In the genomic region with DNA sequence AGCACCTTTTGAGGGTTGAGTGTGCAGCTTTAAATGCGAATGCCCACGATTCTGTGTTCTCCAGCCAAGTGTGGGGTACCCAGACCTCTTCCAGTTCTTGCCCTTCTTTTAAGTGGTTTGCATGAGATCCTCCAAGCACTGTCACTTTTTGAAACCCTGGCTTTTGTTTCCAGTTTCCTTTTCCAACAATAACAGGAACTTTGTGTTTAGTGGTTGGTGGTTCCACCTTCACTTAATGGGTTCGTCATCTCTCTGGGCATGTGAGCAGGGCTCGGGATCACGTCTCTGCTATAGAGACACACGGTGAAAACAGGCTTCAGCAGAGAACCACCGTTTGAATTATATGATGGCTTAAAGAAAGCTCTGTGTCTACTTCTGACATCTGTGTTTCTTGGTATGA, we compare ENCODE assay signal across 15 cellular contexts.
DNase-seq lines count a peak whose midpoint lies in the region; ATAC-seq and TF ChIP-seq lines count a peak whose summit lies in the region.
"Had no signal": no experiment of that assay in that cellular context is flagged by ENCODE, and none has a peak within 500 bp of the region (broad histone marks: within the 10 kb centered on the region; RNA-seq: fewer than 3 reads in every experiment).

No MANE protein-coding gene starts in this region.

- H3K27ac Mint-ChIP-seq in CD8-positive, alpha-beta T cell = no peak overlapping the region
- peak overlapping the region in 8 of 10 donors; percentile 13 to 80 (median 32) for H3K27ac Mint-ChIP-seq in naive thymus-derived CD8-positive, alpha-beta T cell
- H3K27ac Mint-ChIP-seq: IgD-negative memory B cell had no signal

- BruUV-seq in PC-3 (replicated peaks; lab: Mats Ljungman, UMichigan) = no TSS peak

- H3K27me3 Mint-ChIP-seq in CD8-positive, alpha-beta T cell (ENCODE audit: low read depth) = no peaks in the 10 kb centered on the region
- H3K27me3 Mint-ChIP-seq in naive thymus-derived CD8-positive, alpha-beta T cell = no peaks in the 10 kb centered on the region

- no peak overlapping the region for H2AFZ ChIP-seq in PC-3 (ENCODE audit: low read length)

- H3K4me3 ChIP-seq in CD8-positive, alpha-beta T cell (ENCODE audit: low read depth, low read length) = no peak overlapping the region
- no peak overlapping the region for H3K4me3 ChIP-seq in MG63
- H3K4me3 ChIP-seq in PC-3 (ENCODE audit: low read length) = no peak overlapping the region
- H3K4me3 ChIP-seq: smooth muscle cell had no signal

- no peak for TF ChIP-seq CTCF in CD8-positive, alpha-beta T cell (IDR thresholded peaks at IDR 0.05)
- no peak for TF ChIP-seq CTCF in PC-3 (conservative IDR thresholded peaks at IDR 0.05; ENCODE audit: low read depth, low read length)

- intact Hi-C loops in CD8-positive, alpha-beta T cell (cut with DNase I, micrococcal nuclease) = no loop called here
- intact Hi-C loops in PC-3 (cut with micrococcal nuclease) = no loop called here

- CTCF ChIA-PET in CD8-positive, alpha-beta T cell (lab: Charles Lee) = interaction anchor here (1.1 kb wide), 1 partner anchor 142 kb away, joined by 3 read pairs; no protein-coding TSS in a partner anchor
- CTCF ChIA-PET in PC-3 (lab: Charles Lee) = no interaction called here

- H3K4me1 ChIP-seq in CD8-positive, alpha-beta T cell (ENCODE audit: insufficient read depth, low read length) = peaks cover 19% of the 10 kb centered on the region
- peaks cover 5% of the 10 kb centered on the region; the same call in 1 of the 2 replicates for H3K4me1 ChIP-seq in PC-3 (ENCODE audit: insufficient read depth, low read length)

- H3K4me3 Mint-ChIP-seq in CD8-positive, alpha-beta T cell = no peak overlapping the region
- H3K4me3 Mint-ChIP-seq in naive thymus-derived CD8-positive, alpha-beta T cell = peak overlapping the region in 6 of 10 donors; percentile 23 to 67 (median 46)
- H3K4me3 Mint-ChIP-seq: IgD-negative memory B cell had no signal

- no peaks in the 10 kb centered on the region for H3F3A ChIP-seq in PC-3 (ENCODE audit: low read length, unreplicated experiment)

- no peak for DNase-seq in CD8-positive, alpha-beta T cell
- DNase-seq in MG63 (peak; percentile 55), caudate nucleus (lab: John Stamatoyannopoulos, UW) (no peak), DMS53 treated with DMSO at 0.1 percent for 48 hours (lab: John Stamatoyannopoulos, UW; ENCODE audit: unreplicated experiment) (no peak), PC-3 (no peak)
- peak in 3 of 10 donors; percentile 11 to 36 (median 20) for DNase-seq in naive thymus-derived CD8-positive, alpha-beta T cell
- DNase-seq: C1 segment of cervical spinal cord; HCEC 1CT; NCI-H1436; SK-N-SH; stimulated activated naive CD4-positive, alpha-beta T cell had no signal

- H3K27ac ChIP-seq in CD8-positive, alpha-beta T cell (ENCODE audit: low read depth, low read length) = no peak overlapping the region
- H3K27ac ChIP-seq in caudate nucleus (ENCODE audit: low read depth, low read length) (peak overlapping the region; percentile 48), PC-3 (ENCODE audit: low read length) (no peak overlapping the region)
- H3K27ac ChIP-seq: epithelial cell of prostate had no signal

- peaks cover 7% of the 10 kb centered on the region for H3K9me3 Mint-ChIP-seq in CD8-positive, alpha-beta T cell
- peaks cover 0 to 17% (median 4%) of the 10 kb centered on the region in 9 donors for H3K9me3 Mint-ChIP-seq in naive thymus-derived CD8-positive, alpha-beta T cell

- POLR2A ChIA-PET in CD8-positive, alpha-beta T cell (lab: Charles Lee) = interaction anchor here (0.6 to 0.8 kb wide), 2 partner anchors 9 to 138 kb away, joined by 3 read pairs; no protein-coding TSS in a partner anchor
- POLR2A ChIA-PET in naive thymus-derived CD8-positive, alpha-beta T cell (lab: Charles Lee) = interaction anchor here (0.7 kb wide), 1 partner anchor 139 kb away, joined by 3 read pairs; no protein-coding TSS in a partner anchor
- POLR2A ChIA-PET in PC-3 (lab: Charles Lee; ENCODE audit: unreplicated experiment) = no interaction called here

- no peaks in the 10 kb centered on the region for H3K27me3 ChIP-seq in CD8-positive, alpha-beta T cell (ENCODE audit: insufficient read depth, low read length)
- H3K27me3 ChIP-seq in MG63 = no peaks in the 10 kb centered on the region
- H3K27me3 ChIP-seq in PC-3 (ENCODE audit: low read length) = peaks cover 45% of the 10 kb centered on the region

- peak; percentile 83 for ATAC-seq in CD8-positive, alpha-beta T cell
- ATAC-seq in naive thymus-derived CD8-positive, alpha-beta T cell = peak; percentile 57 to 62
- ATAC-seq in HG02852 (IDR thresholded peaks at IDR 0.05; ENCODE audit: unreplicated experiment) (no peak), PC-3 (no peak)

- no peaks in the 10 kb centered on the region for H3K9me2 ChIP-seq in PC-3 (replicated peaks; ENCODE audit: low read length)
- H3K9me2 ChIP-seq: SK-N-SH had no signal

- no peaks in the 10 kb centered on the region for H3K79me2 ChIP-seq in PC-3 (ENCODE audit: low read length)

- H3K36me3 ChIP-seq in CD8-positive, alpha-beta T cell (ENCODE audit: insufficient read depth, low read length) = no peaks in the 10 kb centered on the region
- H3K36me3 ChIP-seq in MG63 = no peaks in the 10 kb centered on the region
- H3K36me3 ChIP-seq in PC-3 (ENCODE audit: low read depth, low read length) = no peaks in the 10 kb centered on the region

- no peak overlapping the region for H3K9ac ChIP-seq in PC-3 (ENCODE audit: low read length)
- H3K9ac ChIP-seq: SK-N-SH had no signal

- H3K9me3 ChIP-seq in CD8-positive, alpha-beta T cell (ENCODE audit: low read length) = no peaks in the 10 kb centered on the region
- H3K9me3 ChIP-seq in MG63 (no peaks in the 10 kb centered on the region), PC-3 (ENCODE audit: low read length) (no peaks in the 10 kb centered on the region)
- H3K9me3 ChIP-seq: SK-N-SH had no signal

- peaks cover 15% of the 10 kb centered on the region for H3K36me3 Mint-ChIP-seq in CD8-positive, alpha-beta T cell
- H3K36me3 Mint-ChIP-seq in naive thymus-derived CD8-positive, alpha-beta T cell = peaks cover 12 to 18% (median 14%) of the 10 kb centered on the region in 3 donors
- H3K36me3 Mint-ChIP-seq: IgD-negative memory B cell had no signal

- no peaks in the 10 kb centered on the region for H4K20me1 ChIP-seq in PC-3 (ENCODE audit: low read length)

- no peak overlapping the region for H3K4me2 ChIP-seq in PC-3 (ENCODE audit: low read length)
- H3K4me2 ChIP-seq: SK-N-SH, smooth muscle cell had no signal

- peaks cover 31% of the 10 kb centered on the region for H3K4me1 Mint-ChIP-seq in CD8-positive, alpha-beta T cell (ENCODE audit: low read depth)
- peaks cover 14 to 28% (median 23%) of the 10 kb centered on the region in 4 donors for H3K4me1 Mint-ChIP-seq in naive thymus-derived CD8-positive, alpha-beta T cell

Comparison
In these comparisons a context has a peak if more than half of its experiments do, and no peak if none do; other contexts are left out.
1. ATAC-seq: peak in CD8-positive, alpha-beta T cell (single experiment) and naive thymus-derived CD8-positive, alpha-beta T cell (2 of 2); none in HG02852 (single experiment) and PC-3 (single experiment).